ENCODE assay signal across 23 cellular contexts in the genomic region with DNA sequence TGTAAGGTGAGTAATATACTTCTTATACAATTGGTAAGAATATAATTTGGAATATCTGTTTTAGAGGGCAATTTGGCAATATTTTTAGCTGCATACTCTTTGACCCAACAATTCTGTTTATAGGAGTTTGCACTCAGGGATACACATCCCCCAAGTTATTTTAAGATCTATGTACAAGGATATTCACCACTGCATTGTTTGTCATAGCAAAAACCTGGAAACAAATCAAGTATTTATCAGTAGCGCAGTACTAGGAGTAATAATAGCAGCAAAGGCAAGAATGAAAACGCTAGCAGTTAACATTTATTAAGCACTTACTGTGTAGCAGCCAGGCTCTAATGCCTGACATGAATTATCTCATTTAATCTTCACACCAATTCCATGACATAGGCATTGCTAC.
"Had no signal": no experiment of that assay in that cellular context is flagged by ENCODE, and none has a peak within 500 bp of the region (broad histone marks: within the 10 kb centered on the region; RNA-seq: fewer than 3 reads in every experiment).

No MANE protein-coding gene starts in this region.

- H3K27ac ChIP-seq: brain microvascular endothelial cell had no signal

- DNase-seq: activated B cell treated with CpG ODN at 0.5 μM for 24 hours; activated CD4-positive, alpha-beta memory T cell treated with anti-CD3 and anti-CD28 coated beads for 36 hours; activated CD4-positive, alpha-beta T cell treated with anti-CD3 and anti-CD28 coated beads for 1 hour; activated CD4-positive, alpha-beta T cell treated with anti-CD3 and anti-CD28 coated beads, Interleukin-2, amount 10 ng/mL, durations not matched to agents 24 days and 14 days; activated CD8-positive, alpha-beta memory T cell treated with anti-CD3 and anti-CD28 coated beads for 24 hours; activated gamma-delta T cell treated with Interleukin-2 at 50 U/mL for 16 hours; activated naive CD4-positive, alpha-beta T cell treated with anti-CD3 and anti-CD28 coated beads, Interleukin-2, amount 10 ng/mL, durations not matched to agents 7 days and 5 days; activated naive CD8-positive, alpha-beta T cell treated with anti-CD3 and anti-CD28 coated beads for 36 hours; activated T-cell treated with anti-CD3 and anti-CD28 coated beads, Interleukin-2, amount 50 U/mL, for 72 hours; brain microvascular endothelial cell; MG63; NCI-H1105; NCI-H1436; NCI-H1694 treated with DMSO at 0.1 percent for 48 hours; NCI-H2029 treated with DMSO at 0.1 percent for 48 hours; NCI-H510A treated with DMSO at 0.1 percent for 48 hours; NCI-H69; NK-92 treated with Interleukin-12 subunit alpha and Interleukin-12 subunit beta, amount 100 ng/mL, for 24 hours; OCI-M1; SIG-M5; T-helper 2 cell; T1000 had no signal

- ATAC-seq: activated T-cell treated with anti-CD3 and anti-CD28 coated beads, Interleukin-2, amount 50 U/mL, for 72 hours; HepG2 had no signal

- H3K36me3 ChIP-seq: brain microvascular endothelial cell, MG63 had no signal

- H3K4me3 ChIP-seq: MG63 had no signal

- H3K27me3 ChIP-seq: brain microvascular endothelial cell, MG63 had no signal

- H3K9me3 ChIP-seq: MG63 had no signal
